In the genomic region with DNA sequence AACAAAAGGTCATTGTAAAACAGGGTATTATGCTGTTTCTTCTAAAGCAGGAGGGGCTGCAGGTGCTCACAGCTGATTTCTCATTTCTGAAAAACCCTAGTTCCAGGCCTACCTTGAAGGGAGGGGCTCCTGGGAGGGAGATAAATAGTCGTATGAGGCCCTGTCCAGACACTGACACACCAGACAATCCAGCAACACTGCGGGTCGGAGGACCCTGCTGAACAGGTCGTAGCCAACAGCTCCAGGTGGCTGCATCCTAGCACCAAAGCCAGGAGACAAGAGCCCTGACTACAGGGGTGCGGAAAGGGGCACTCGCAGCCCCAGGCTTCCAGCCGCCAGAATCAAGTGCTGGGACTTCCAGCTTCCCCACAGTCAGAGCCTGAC, we compare ENCODE assay signal across 10 cellular contexts. TPM values are rescaled to one million over a fixed set of nuclear protein-coding genes. Genes with fewer than 3 reads are reported as not detected.
DNase-seq lines count a peak whose midpoint lies in the region; ATAC-seq, FAIRE-seq and TF ChIP-seq lines count a peak whose summit lies in the region.
"Had no signal": no experiment of that assay in that cellular context is flagged by ENCODE, and none has a peak within 500 bp of the region (broad histone marks: within the 10 kb centered on the region; RNA-seq: fewer than 3 reads in every experiment).

No MANE protein-coding gene starts in this region.

- BruUV-seq in Panc1 (replicated peaks; lab: Mats Ljungman, UMichigan) (no TSS peak), endothelial cell of umbilical vein (replicated peaks; lab: Mats Ljungman, UMichigan) (no TSS peak)

- H2AFZ ChIP-seq in endothelial cell of umbilical vein (ENCODE audit: low read depth, low read length): peak overlapping the region; percentile 76

- H3K27ac ChIP-seq in Panc1 (ENCODE audit: low read length): peak overlapping the region; percentile 75
- H3K27ac ChIP-seq in endothelial cell of umbilical vein (ENCODE audit: insufficient read depth, low read depth, low read length): no peak overlapping the region
- H3K27ac ChIP-seq in spleen: peak overlapping the region; percentile 71 to 95 (median 88)

- H3K4me1 ChIP-seq in Panc1 (ENCODE audit: control insufficient read depth, insufficient read depth, low read length) (peaks cover 56% of the 10 kb centered on the region), endothelial cell of umbilical vein (ENCODE audit: control insufficient read depth, extremely low read depth, insufficient read depth, low read length) (peaks cover 31% of the 10 kb centered on the region), spleen (peaks cover 48 to 71% (median 66%) of the 10 kb centered on the region in 6 donors)

- H3K9me3 ChIP-seq in Panc1 (ENCODE audit: control insufficient read depth, insufficient read depth, low read depth, low read length) (no peaks in the 10 kb centered on the region), endothelial cell of umbilical vein (replicated peaks; ENCODE audit: control insufficient read depth, insufficient read depth, low read length) (no peaks in the 10 kb centered on the region), spleen (no peaks in the 10 kb centered on the region)

- in situ Hi-C loops in Panc1 (cut with HindIII; ENCODE audit: low pct_unique_long_range_greater_than_20kb, low sequenced_read_pairs): no loop called here

- CTCF ChIA-PET in Panc1 (lab: Charles Lee) (interaction anchor here (0.5 to 0.7 kb wide), 2 partner anchors 85 to 244 kb away, joined by 4 to 5 read pairs; no protein-coding TSS in a partner anchor), endothelial cell of umbilical vein (lab: Charles Lee) (interaction anchor here (0.7 to 1.7 kb wide), 6 partner anchors 8 to 80 kb away, joined by 3 to 6 read pairs (median 5); partner anchors contain the start of gene NFKBIA)

- 59 to 77% (median 69%) methylated on average over 7 of the region's 7 CpGs for WGBS in spleen, 5 donors

- H3K4me2 ChIP-seq in endothelial cell of umbilical vein (ENCODE audit: insufficient read depth, low read length): no peak overlapping the region

- no peak overlapping the region for H3K4me3 ChIP-seq in Panc1 (ENCODE audit: low read depth in 2 of 2, low read length in 2 of 2)
- H3K4me3 ChIP-seq in endothelial cell of umbilical vein (replicated peaks in 1 of 3; ENCODE audit: insufficient read depth in 1 of 3, low read depth in 1 of 3, low read length in 3 of 3): no peak overlapping the region
- no peak overlapping the region for H3K4me3 ChIP-seq in spleen

- H3K9ac ChIP-seq in endothelial cell of umbilical vein (replicated peaks; ENCODE audit: extremely low read depth, insufficient read depth, low read length): no peak overlapping the region

- H3K27me3 ChIP-seq in Panc1 (ENCODE audit: control insufficient read depth, insufficient read depth, low read length) (no peaks in the 10 kb centered on the region), endothelial cell of umbilical vein (ENCODE audit: control insufficient read depth in 2 of 2, insufficient read depth in 2 of 2, low read length in 2 of 2) (no peaks in the 10 kb centered on the region), spleen (replicated peaks in 1 of 7) (no peaks in the 10 kb centered on the region)

- no peaks in the 10 kb centered on the region for H3K79me2 ChIP-seq in endothelial cell of umbilical vein (ENCODE audit: control insufficient read depth, insufficient read depth, low read length)

- intact Hi-C loops in Panc1 (cut with micrococcal nuclease; ENCODE audit: unreplicated experiment): no loop called here
- intact Hi-C loops in endothelial cell of umbilical vein (cut with micrococcal nuclease): no loop called here
- intact Hi-C loops in spleen (cut with DNase I; ENCODE audit: low total_unique reads): loop anchor here (10.0 kb wide), 1 partner anchor 71 kb away; the partner anchor contains the start of gene NFKBIA

- POLR2A ChIA-PET in Panc1 (lab: Charles Lee): no interaction called here
- POLR2A ChIA-PET in endothelial cell of umbilical vein (lab: Charles Lee): no interaction called here

- no peak for TF ChIP-seq POLR2A in endothelial cell of umbilical vein (IDR thresholded peaks at IDR 0.05; ENCODE audit: low read depth, low read length)
- TF ChIP-seq POLR2A in spleen (IDR thresholded peaks at IDR 0.05): no peak

- H3K36me3 ChIP-seq in Panc1 (ENCODE audit: control insufficient read depth, insufficient read depth, low read length) (no peaks in the 10 kb centered on the region), endothelial cell of umbilical vein (ENCODE audit: control insufficient read depth in 2 of 2, extremely low read depth in 1 of 2, insufficient read depth in 2 of 2, low read length in 2 of 2) (no peaks in the 10 kb centered on the region), spleen (no peaks in the 10 kb centered on the region)

- DNase-seq in NCI-H2227 treated with DMSO at 0.1 percent for 48 hours (lab: John Stamatoyannopoulos, UW): peak; percentile 30
- no peak for DNase-seq in NCI-H2227 (lab: John Stamatoyannopoulos, UW; ENCODE audit: unreplicated experiment)
- DNase-seq in Panc1 (ENCODE audit: low read depth, low spot score): no peak
- DNase-seq in endothelial cell of umbilical vein (ENCODE audit: low read depth, low spot score): no peak
- no peak for DNase-seq in spleen
- no peak for DNase-seq in NCI-H1694 (lab: John Stamatoyannopoulos, UW)
- DNase-seq in NCI-H524 (lab: John Stamatoyannopoulos, UW): no peak
- DNase-seq in iPS-NIHi7 (ENCODE audit: extremely low spot score): no peak
- DNase-seq: NCI-H1930 had no signal

- no peaks in the 10 kb centered on the region for H4K20me1 ChIP-seq in endothelial cell of umbilical vein (replicated peaks; ENCODE audit: control insufficient read depth, extremely low read depth, insufficient read depth, low read length)

- H3K9me1 ChIP-seq in endothelial cell of umbilical vein (replicated peaks; ENCODE audit: control insufficient read depth, extremely low read depth, insufficient read depth, low read length): no peaks in the 10 kb centered on the region

- dilution Hi-C loops in endothelial cell of umbilical vein (cut with MboI; ENCODE audit: extremely low pct_ligation_motif_present, low sequenced_read_pairs): no loop called here

- FAIRE-seq in endothelial cell of umbilical vein (lab: Jason Lieb, UNC): no peak
- FAIRE-seq: GM18507 had no signal

- TF ChIP-seq CTCF in Panc1 (IDR thresholded peaks at IDR 0.05): no peak
- TF ChIP-seq CTCF in endothelial cell of umbilical vein (IDR thresholded peaks at IDR 0.05; ENCODE audit: extremely low read depth in 1 of 2, insufficient read depth in 1 of 2, low read depth in 1 of 2, low read length in 2 of 2): no peak
- no peak for TF ChIP-seq CTCF in spleen (IDR thresholded peaks at IDR 0.05 in 8 of 11, conservative IDR thresholded peaks at IDR 0.05 in 3 of 11)

- ATAC-seq in Panc1: no peak

TF ChIP-seq in endothelial cell of umbilical vein, 7 proteins besides CTCF, POLR2A, EP300 and RAD21:
- TF ChIP-seq GATA2 (IDR thresholded peaks at IDR 0.05; ENCODE audit: insufficient read depth, insufficient read length, low read depth, low read length) (no peak), EZH2 (IDR thresholded peaks at IDR 0.05; ENCODE audit: borderline replicate concordance, low read depth, low read length, severe bottlenecking) (no peak), FOS (IDR thresholded peaks at IDR 0.05; ENCODE audit: borderline replicate concordance, insufficient read depth, low read length) (no peak), MYC (IDR thresholded peaks at IDR 0.05; ENCODE audit: low read depth, low read length) (no peak), POLR2AphosphoS5 (IDR thresholded peaks at IDR 0.05; ENCODE audit: insufficient read depth, low read depth, low read length) (no peak), JUN (IDR thresholded peaks at IDR 0.05; ENCODE audit: borderline replicate concordance, insufficient read depth, insufficient read length, low read depth) (no peak)
- TF ChIP-seq, protein P1, sequence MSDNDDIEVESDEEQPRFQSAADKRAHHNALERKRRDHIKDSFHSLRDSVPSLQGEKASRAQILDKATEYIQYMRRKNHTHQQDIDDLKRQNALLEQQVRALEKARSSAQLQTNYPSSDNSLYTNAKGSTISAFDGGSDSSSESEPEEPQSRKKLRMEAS (IDR thresholded peaks at IDR 0.05; ENCODE audit: insufficient read depth, insufficient read length): no peak

RNA-seq across cellular contexts. Expression of gene PSMA6, which starts 41.2 kb away (rescaled TPM):
- total RNA-seq in Panc1 (2021; ENCODE audit: unreplicated experiment): 197 TPM
- polyA plus RNA-seq in Panc1 (2012; ENCODE audit: insufficient read length): 107 TPM
- 195 and 197 TPM in 2 replicates for total RNA-seq in endothelial cell of umbilical vein
- 130 and 170 TPM in 2 replicates for polyA plus RNA-seq in endothelial cell of umbilical vein
- polyA plus RNA-seq in endothelial cell of umbilical vein (2011; cell fraction: cytosol; rRNA removed): 210 and 228 TPM in 2 replicates
- 112 and 131 TPM in 2 replicates for polyA plus RNA-seq in endothelial cell of umbilical vein (2011; cell fraction: nucleus; rRNA removed)
- 191 and 291 TPM in 2 replicates for polyA plus RNA-seq in endothelial cell of umbilical vein (2012)
- 77.7 and 97.9 TPM in 2 replicates for polyA minus RNA-seq in endothelial cell of umbilical vein
- polyA minus RNA-seq in endothelial cell of umbilical vein (2011; cell fraction: cytosol; rRNA and poly(A)+ RNA removed): 109 TPM
- 38.7 and 40.8 TPM in 2 replicates for polyA minus RNA-seq in endothelial cell of umbilical vein (2011; cell fraction: nucleus; rRNA and poly(A)+ RNA removed)
- 100 to 1,000 TPM; 120 to 185 (median 129) TPM for total RNA-seq in spleen
- polyA plus RNA-seq in spleen: 100 to 1,000 TPM; 108 to 171 (median 164) TPM
